Comparison of ENCODE assay signal across 8 cellular contexts in genomic region chr9:137176302-137177182, GRCh38. TPM values are rescaled to one million over a fixed set of nuclear protein-coding genes. Genes with fewer than 3 reads are reported as not detected.
DNase-seq lines count a peak whose midpoint lies in the region; ATAC-seq and TF ChIP-seq lines count a peak whose summit lies in the region.

No MANE protein-coding gene starts in this region.

- in situ Hi-C loops in astrocyte of the spinal cord (cut with HindIII; ENCODE audit: low sequenced_read_pairs): no loop called here

- H3K9me3 ChIP-seq in liver (ENCODE audit: control insufficient read depth in 4 of 4, low read length in 3 of 4): no peaks in the 10 kb centered on the region

- H3K4me3 ChIP-seq in astrocyte of the spinal cord (ENCODE audit: low read depth, low read length) (no peak overlapping the region), liver (ENCODE audit: low read depth in 1 of 3, low read length in 3 of 3) (no peak overlapping the region)

- DNase-seq in stimulated activated CD4-positive, alpha-beta T cell treated with anti-CD3 and anti-CD28 coated beads, Interleukin-15, amount 100 ng/mL, for 24 hours: peak; percentile 47
- DNase-seq in stimulated activated CD4-positive, alpha-beta T cell treated with anti-CD3 and anti-CD28 coated beads, Interleukin-12 subunit alpha, Interleukin-12 subunit beta, amount 100 ng/mL, for 4 hours: no peak
- DNase-seq in NAMALWA (ENCODE audit: low spot score) (peak; percentile 69), astrocyte of the spinal cord (ENCODE audit: low read depth, low spot score) (peak; percentile 18), ureter (ENCODE audit: low spot score) (no peak)

- no peaks in the 10 kb centered on the region for H3K4me1 ChIP-seq in liver (ENCODE audit: control insufficient read depth in 4 of 4, insufficient read depth in 4 of 4, low read length in 3 of 4)

- ATAC-seq in GM18909 (IDR thresholded peaks at IDR 0.05; ENCODE audit: poor library complexity, unreplicated experiment) (no peak), GM21737 (IDR thresholded peaks at IDR 0.05; ENCODE audit: unreplicated experiment) (no peak)

- no peaks in the 10 kb centered on the region for H3K27me3 ChIP-seq in liver (ENCODE audit: control insufficient read depth in 4 of 4, insufficient read depth in 4 of 4, low read length in 3 of 4)

- H3K27ac ChIP-seq in liver (ENCODE audit: low read depth in 1 of 2, low read length in 2 of 2): no peak overlapping the region

- H3K9ac ChIP-seq in liver (ENCODE audit: low read depth in 1 of 2, low read length in 2 of 2): no peak overlapping the region

- TF ChIP-seq RAD21 in liver (IDR thresholded peaks at IDR 0.05): peak in 1 of 2 donors; percentile 78

- peaks cover 9 to 32% (median 15%) of the 10 kb centered on the region in 4 donors for H3K36me3 ChIP-seq in liver (ENCODE audit: control insufficient read depth in 4 of 4, insufficient read depth in 3 of 4, low read depth in 1 of 4, low read length in 3 of 4)

- peak; percentile 75 for TF ChIP-seq CTCF in astrocyte of the spinal cord (IDR thresholded peaks at IDR 0.05; ENCODE audit: low read depth, low read length)
- TF ChIP-seq CTCF in liver (IDR thresholded peaks at IDR 0.05; ENCODE audit: low read depth, low read length, missing input control): peak; percentile 50

- WGBS in liver: 61% methylated on average over 17 of the region's 17 CpGs

TF ChIP-seq in liver, 16 proteins besides CTCF, POLR2A, EP300 and RAD21:
- TF ChIP-seq FOXA1 (IDR thresholded peaks at IDR 0.05): no peak
- TF ChIP-seq HNF4A (conservative IDR thresholded peaks at IDR 0.05): no peak
- TF ChIP-seq GABPA (IDR thresholded peaks at IDR 0.05 in 1 of 2, conservative IDR thresholded peaks at IDR 0.05 in 1 of 2): no peak
- no peak for TF ChIP-seq ZBTB33 (IDR thresholded peaks at IDR 0.05)
- no peak for TF ChIP-seq NR2F2 (IDR thresholded peaks at IDR 0.05)
- no peak for TF ChIP-seq JUND (IDR thresholded peaks at IDR 0.05)
- TF ChIP-seq ATF3 (IDR thresholded peaks at IDR 0.05): no peak
- no peak for TF ChIP-seq HNF4G (IDR thresholded peaks at IDR 0.05)
- TF ChIP-seq TAF1 (conservative IDR thresholded peaks at IDR 0.05): no peak
- TF ChIP-seq MAX (IDR thresholded peaks at IDR 0.05): no peak
- no peak for TF ChIP-seq FOXA2 (IDR thresholded peaks at IDR 0.05)
- TF ChIP-seq REST (IDR thresholded peaks at IDR 0.05): no peak
- no peak for TF ChIP-seq RXRA (IDR thresholded peaks at IDR 0.05)
- no peak for TF ChIP-seq SP1 (IDR thresholded peaks at IDR 0.05)
- TF ChIP-seq YY1 (IDR thresholded peaks at IDR 0.05): no peak
- TF ChIP-seq EGR1 (IDR thresholded peaks at IDR 0.05; ENCODE audit: low read depth in 2 of 2): no peak
TF ChIP-seq in liver: peak in this region for 0.

RNA-seq across cellular contexts. Expression of gene TMEM210, which starts 4.7 kb away (rescaled TPM):
- total RNA-seq in liver: not detected
- polyA plus RNA-seq in liver: not detected
- total RNA-seq in ureter: not detected

RNA-seq across cellular contexts. Expression of gene LRRC26, which starts 6.7 kb away (rescaled TPM):
- total RNA-seq in liver: under 1 TPM in 1 of 2 donors, not detected in 1; 0.17 TPM
- under 1 TPM in 1 of 2 donors, not detected in 1; 0.09 TPM for polyA plus RNA-seq in liver
- not detected for total RNA-seq in ureter

RNA-seq across cellular contexts. Expression of gene ANAPC2, which starts 11.8 kb away (rescaled TPM):
- total RNA-seq in liver (10 to 100 TPM; 19.4 to 32.6 TPM), ureter (74.5 TPM)
- 10 to 100 TPM in 1 of 2 donors, 1 to 10 TPM in 1; 9.3 to 19.9 TPM for polyA plus RNA-seq in liver

RNA-seq across cellular contexts. Expression of gene SSNA1, which starts 11.9 kb away (rescaled TPM):
- 10 to 100 TPM; 29.8 to 37.5 TPM for total RNA-seq in liver
- polyA plus RNA-seq in liver: 10 to 100 TPM; 43.1 to 44.2 TPM
- total RNA-seq in ureter: 58.3 TPM

RNA-seq across cellular contexts. Expression of gene TPRN, which starts 24.0 kb away (rescaled TPM):
- 10 to 100 TPM in 1 of 2 donors, 1 to 10 TPM in 1; 5.4 to 15.8 TPM for total RNA-seq in liver
- 10 to 100 TPM in 1 of 2 donors, 1 to 10 TPM in 1; 6.5 to 20.1 TPM for polyA plus RNA-seq in liver
- total RNA-seq in ureter: 17.6 TPM

Comparison
In these comparisons a context has a peak if more than half of its experiments do, and no peak if none do; other contexts are left out.
1. DNase-seq: peak in stimulated activated CD4-positive, alpha-beta T cell treated with anti-CD3 and anti-CD28 coated beads, Interleukin-15, amount 100 ng/mL, for 24 hours (single experiment), NAMALWA (single experiment) and astrocyte of the spinal cord (single experiment); none in stimulated activated CD4-positive, alpha-beta T cell treated with anti-CD3 and anti-CD28 coated beads, Interleukin-12 subunit alpha, Interleukin-12 subunit beta, amount 100 ng/mL, for 4 hours (single experiment) and ureter (single experiment).